Comparison of ENCODE assay signal across 18 cellular contexts in genomic region chr21:35994605-35995004, GRCh38.
"Had no signal": no experiment of that assay in that cellular context is flagged by ENCODE, and none has a peak within 500 bp of the region (broad histone marks: within the 10 kb centered on the region; RNA-seq: fewer than 3 reads in every experiment).

No MANE protein-coding gene starts in this region.

- H3K9ac ChIP-seq: SK-N-SH had no signal

- H3K36me3 ChIP-seq: MG63 had no signal

- H3K4me3 ChIP-seq: MG63 had no signal

- H3K4me2 ChIP-seq: SK-N-SH had no signal

- H3K27ac ChIP-seq: HL-60, RWPE1 had no signal

- DNase-seq: IMR-90, MG63, NCI-H1092, NCI-H1436, NCI-H2081 treated with DMSO at 0.1 percent for 48 hours, NCI-H2171, NCI-H226, NCI-H446, NCI-H510A, NCI-H524 treated with DMSO at 0.1 percent for 48 hours, NCI-H69, NCI-H774, PC-3, SHP77, SK-N-SH, SW 1271 had no signal
